In the genomic region with DNA sequence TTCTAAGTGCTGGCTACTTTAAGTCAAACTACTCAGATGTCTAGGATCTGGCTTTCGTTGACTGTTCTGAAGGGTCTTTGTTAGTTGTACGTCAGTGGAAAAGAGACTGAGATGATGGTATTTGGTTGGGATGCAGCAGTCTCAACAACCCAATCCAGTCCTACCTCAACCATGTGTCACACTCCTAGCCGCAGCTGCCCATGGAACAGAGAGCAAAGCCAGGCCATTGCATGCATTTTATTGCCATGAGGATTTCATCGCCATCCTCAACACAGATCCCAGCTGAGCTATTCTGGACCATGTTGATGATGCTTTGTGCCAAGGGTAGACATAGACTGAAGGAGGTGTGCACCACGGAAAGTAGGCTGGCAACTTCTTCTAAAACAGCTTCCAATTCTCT, we compare ENCODE assay signal across 32 cellular contexts.
"Had no signal": no experiment of that assay in that cellular context is flagged by ENCODE, and none has a peak within 500 bp of the region (broad histone marks: within the 10 kb centered on the region; RNA-seq: fewer than 3 reads in every experiment).

No MANE protein-coding gene starts in this region.

- H3K27me3 ChIP-seq: SJCRH30 had no signal

- ATAC-seq: Panc1, Right ventricle myocardium inferior, SK-N-SH treated with all-trans-retinoic acid at 6 μM for 48 hours had no signal

- H3K9me3 ChIP-seq: SJCRH30 had no signal

- H3K36me3 ChIP-seq: SJCRH30 had no signal

- DNase-seq: Karpas-422, MM.1S, MV-4-11, NCI-H1048, NCI-H1092 treated with DMSO at 0.1 percent for 48 hours, NCI-H1436, NCI-H1694, NCI-H187, NCI-H1930, NCI-H2029 treated with DMSO at 0.1 percent for 48 hours, NCI-H2081 treated with DMSO at 0.1 percent for 48 hours, NCI-H2107, NCI-H2171, NCI-H226, NCI-H446 treated with DMSO at 0.1 percent for 48 hours, NCI-H510A, NCI-H524, NCI-H526, NCI-H69, NCI-H748 treated with DMSO at 0.1 percent for 48 hours, NCI-H82, PC-9, SHP77, SIG-M5, SJCRH30 had no signal

- H3K4me2 ChIP-seq: KMS-11, PC-9 had no signal

- H3K27ac ChIP-seq: KMS-11, PC-9, RWPE1, SJCRH30, SK-N-MC had no signal

- FAIRE-seq: RCC 7860 had no signal

- H2AFZ ChIP-seq: PC-9 had no signal

- H3K9ac ChIP-seq: KMS-11 had no signal

- H3K4me3 ChIP-seq: PC-9, SJCRH30, SK-N-MC had no signal

- H3K4me1 ChIP-seq: SJCRH30 had no signal
